ENCODE assay signal across 1 cellular context in genomic region chr17:66403846-66404597, GRCh38.
TF ChIP-seq lines count a peak whose summit lies in the region.

No MANE protein-coding gene starts in this region.

TF ChIP-seq in GM23338, 12 proteins besides CTCF, POLR2A, EP300 and RAD21 (continued from another document):
- TF ChIP-seq, protein P1, sequence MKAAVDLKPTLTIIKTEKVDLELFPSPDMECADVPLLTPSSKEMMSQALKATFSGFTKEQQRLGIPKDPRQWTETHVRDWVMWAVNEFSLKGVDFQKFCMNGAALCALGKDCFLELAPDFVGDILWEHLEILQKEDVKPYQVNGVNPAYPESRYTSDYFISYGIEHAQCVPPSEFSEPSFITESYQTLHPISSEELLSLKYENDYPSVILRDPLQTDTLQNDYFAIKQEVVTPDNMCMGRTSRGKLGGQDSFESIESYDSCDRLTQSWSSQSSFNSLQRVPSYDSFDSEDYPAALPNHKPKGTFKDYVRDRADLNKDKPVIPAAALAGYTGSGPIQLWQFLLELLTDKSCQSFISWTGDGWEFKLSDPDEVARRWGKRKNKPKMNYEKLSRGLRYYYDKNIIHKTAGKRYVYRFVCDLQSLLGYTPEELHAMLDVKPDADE (IDR thresholded peaks at IDR 0.05) = no peak
- TF ChIP-seq, protein P2, sequence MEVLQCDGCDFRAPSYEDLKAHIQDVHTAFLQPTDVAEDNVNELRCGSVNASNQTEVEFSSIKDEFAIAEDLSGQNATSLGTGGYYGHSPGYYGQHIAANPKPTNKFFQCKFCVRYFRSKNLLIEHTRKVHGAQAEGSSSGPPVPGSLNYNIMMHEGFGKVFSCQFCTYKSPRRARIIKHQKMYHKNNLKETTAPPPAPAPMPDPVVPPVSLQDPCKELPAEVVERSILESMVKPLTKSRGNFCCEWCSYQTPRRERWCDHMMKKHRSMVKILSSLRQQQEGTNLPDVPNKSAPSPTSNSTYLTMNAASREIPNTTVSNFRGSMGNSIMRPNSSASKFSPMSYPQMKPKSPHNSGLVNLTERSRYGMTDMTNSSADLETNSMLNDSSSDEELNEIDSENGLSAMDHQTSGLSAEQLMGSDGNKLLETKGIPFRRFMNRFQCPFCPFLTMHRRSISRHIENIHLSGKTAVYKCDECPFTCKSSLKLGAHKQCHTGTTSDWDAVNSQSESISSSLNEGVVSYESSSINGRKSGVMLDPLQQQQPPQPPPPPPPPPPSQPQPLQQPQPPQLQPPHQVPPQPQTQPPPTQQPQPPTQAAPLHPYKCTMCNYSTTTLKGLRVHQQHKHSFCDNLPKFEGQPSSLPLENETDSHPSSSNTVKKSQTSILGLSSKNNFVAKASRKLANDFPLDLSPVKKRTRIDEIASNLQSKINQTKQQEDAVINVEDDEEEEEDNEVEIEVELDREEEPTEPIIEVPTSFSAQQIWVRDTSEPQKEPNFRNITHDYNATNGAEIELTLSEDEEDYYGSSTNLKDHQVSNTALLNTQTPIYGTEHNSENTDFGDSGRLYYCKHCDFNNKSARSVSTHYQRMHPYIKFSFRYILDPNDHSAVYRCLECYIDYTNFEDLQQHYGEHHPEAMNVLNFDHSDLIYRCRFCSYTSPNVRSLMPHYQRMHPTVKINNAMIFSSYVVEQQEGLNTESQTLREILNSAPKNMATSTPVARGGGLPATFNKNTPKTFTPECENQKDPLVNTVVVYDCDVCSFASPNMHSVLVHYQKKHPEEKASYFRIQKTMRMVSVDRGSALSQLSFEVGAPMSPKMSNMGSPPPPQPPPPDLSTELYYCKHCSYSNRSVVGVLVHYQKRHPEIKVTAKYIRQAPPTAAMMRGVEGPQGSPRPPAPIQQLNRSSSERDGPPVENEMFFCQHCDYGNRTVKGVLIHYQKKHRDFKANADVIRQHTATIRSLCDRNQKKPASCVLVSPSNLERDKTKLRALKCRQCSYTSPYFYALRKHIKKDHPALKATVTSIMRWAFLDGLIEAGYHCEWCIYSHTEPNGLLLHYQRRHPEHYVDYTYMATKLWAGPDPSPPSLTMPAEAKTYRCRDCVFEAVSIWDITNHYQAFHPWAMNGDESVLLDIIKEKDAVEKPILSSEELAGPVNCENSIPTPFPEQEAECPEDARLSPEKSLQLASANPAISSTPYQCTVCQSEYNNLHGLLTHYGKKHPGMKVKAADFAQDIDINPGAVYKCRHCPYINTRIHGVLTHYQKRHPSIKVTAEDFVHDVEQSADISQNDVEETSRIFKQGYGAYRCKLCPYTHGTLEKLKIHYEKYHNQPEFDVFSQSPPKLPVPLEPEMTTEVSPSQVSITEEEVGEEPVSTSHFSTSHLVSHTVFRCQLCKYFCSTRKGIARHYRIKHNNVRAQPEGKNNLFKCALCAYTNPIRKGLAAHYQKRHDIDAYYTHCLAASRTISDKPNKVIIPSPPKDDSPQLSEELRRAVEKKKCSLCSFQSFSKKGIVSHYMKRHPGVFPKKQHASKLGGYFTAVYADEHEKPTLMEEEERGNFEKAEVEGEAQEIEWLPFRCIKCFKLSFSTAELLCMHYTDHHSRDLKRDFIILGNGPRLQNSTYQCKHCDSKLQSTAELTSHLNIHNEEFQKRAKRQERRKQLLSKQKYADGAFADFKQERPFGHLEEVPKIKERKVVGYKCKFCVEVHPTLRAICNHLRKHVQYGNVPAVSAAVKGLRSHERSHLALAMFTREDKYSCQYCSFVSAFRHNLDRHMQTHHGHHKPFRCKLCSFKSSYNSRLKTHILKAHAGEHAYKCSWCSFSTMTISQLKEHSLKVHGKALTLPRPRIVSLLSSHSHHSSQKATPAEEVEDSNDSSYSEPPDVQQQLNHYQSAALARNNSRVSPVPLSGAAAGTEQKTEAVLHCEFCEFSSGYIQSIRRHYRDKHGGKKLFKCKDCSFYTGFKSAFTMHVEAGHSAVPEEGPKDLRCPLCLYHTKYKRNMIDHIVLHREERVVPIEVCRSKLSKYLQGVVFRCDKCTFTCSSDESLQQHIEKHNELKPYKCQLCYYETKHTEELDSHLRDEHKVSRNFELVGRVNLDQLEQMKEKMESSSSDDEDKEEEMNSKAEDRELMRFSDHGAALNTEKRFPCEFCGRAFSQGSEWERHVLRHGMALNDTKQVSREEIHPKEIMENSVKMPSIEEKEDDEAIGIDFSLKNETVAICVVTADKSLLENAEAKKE (CRISPR knock-in tag; IDR thresholded peaks at IDR 0.05) = no peak
- no peak for TF ChIP-seq ZNF114 (CRISPR knock-in tag; IDR thresholded peaks at IDR 0.05)
TF ChIP-seq in GM23338: peak in this region for 0.
